ENCODE assay signal across 8 cellular contexts in the genomic region with DNA sequence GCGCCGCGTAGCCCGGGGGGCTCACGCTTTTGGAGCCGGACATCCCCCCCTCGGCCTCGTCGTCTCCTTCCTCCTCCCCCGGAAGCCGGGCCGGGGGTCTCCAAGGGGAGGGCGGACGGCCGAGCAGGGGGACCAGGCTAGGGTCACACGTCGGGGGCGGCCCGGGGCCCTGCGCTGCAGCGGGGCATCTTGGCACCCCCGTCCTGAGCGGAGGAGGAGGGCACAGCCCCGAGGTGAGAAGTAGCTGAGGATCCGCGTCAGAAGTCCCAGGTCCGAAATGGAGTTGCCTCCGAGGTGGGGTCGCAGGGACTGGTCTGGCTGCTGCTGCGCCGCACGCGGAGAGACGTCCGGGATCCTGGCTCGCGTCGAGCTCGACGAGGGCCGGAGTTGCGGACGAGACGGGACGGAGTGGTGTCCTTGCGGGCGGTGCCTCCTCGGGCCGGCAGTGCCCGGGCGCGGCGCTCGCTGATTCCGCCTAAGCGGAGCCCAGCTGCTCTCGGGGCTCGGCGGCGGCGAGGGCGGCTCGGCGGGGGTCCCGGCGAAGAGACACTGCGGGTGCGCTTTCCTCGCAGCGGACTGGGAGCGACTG. TPM values are rescaled to one million over a fixed set of nuclear protein-coding genes. Genes with fewer than 3 reads are reported as not detected.
A peak's percentile ranks its signal among the peaks of the same experiment; 100 is the strongest.
DNase-seq lines count a peak whose midpoint lies in the region; ATAC-seq, FAIRE-seq and TF ChIP-seq lines count a peak whose summit lies in the region.

TSS of gene ADCY5 (minus strand) at position 588 of the 589 bp plus-strand sequence. CDS start at position 43, 545 bp downstream.

- H3K36me3 ChIP-seq in breast epithelium = no peaks in the 10 kb centered on the region

- ATAC-seq in A549 (peak; percentile 17 to 66; a peak in 3 of 6 replicates), left colon (peak; percentile 78), HG02642 (IDR thresholded peaks at IDR 0.05; ENCODE audit: poor library complexity, unreplicated experiment) (no peak)

- peak within 1 kb of the TSS; percentile 72 for H3K4me3 ChIP-seq in A549
- H3K4me3 ChIP-seq in breast epithelium = peak within 1 kb of the TSS; percentile 55 to 78 (median 68)

- H3K4me3 Mint-ChIP-seq in HFFc6 = peak within 1 kb of the TSS; percentile 46
- H3K4me3 Mint-ChIP-seq in stimulated activated naive CD8-positive, alpha-beta T cell treated with anti-CD3 and anti-CD28 coated beads, Interleukin-15, Interleukin-2, amounts not matched to agents 100 ng/mL and 50 ng/mL, for 24 hours = peak within 1 kb of the TSS; percentile 10

- peaks cover 4% of the 10 kb centered on the region; the same call in 1 of the 3 replicates for H3K4me1 ChIP-seq in A549
- H3K4me1 ChIP-seq in breast epithelium = no peaks in the 10 kb centered on the region

- FAIRE-seq in A549 (lab: Jason Lieb, UNC) = no peak

- no peak for TF ChIP-seq POLR2A in A549 (IDR thresholded peaks at IDR 0.05; ENCODE audit: low read length)
- TF ChIP-seq POLR2A in breast epithelium (IDR thresholded peaks at IDR 0.05) = no peak

- no peaks in the 10 kb centered on the region for H3K4me1 Mint-ChIP-seq in HFFc6 (ENCODE audit: low read depth)
- H3K4me1 Mint-ChIP-seq in stimulated activated naive CD8-positive, alpha-beta T cell treated with anti-CD3 and anti-CD28 coated beads, Interleukin-15, Interleukin-2, amounts not matched to agents 100 ng/mL and 50 ng/mL, for 24 hours (ENCODE audit: low read depth) = peaks cover 10% of the 10 kb centered on the region

- intact Hi-C loops in breast epithelium (cut with DNase I; ENCODE audit: low total_unique reads) (no loop called here), left colon (cut with DNase I, micrococcal nuclease) (no loop called here)

- WGBS in A549 (ENCODE audit: missing lambda C conversion rate) = 13% methylated on average over 34 of the region's 71 CpGs

- H3K27ac Mint-ChIP-seq in HFFc6 = no peak within 1 kb of the TSS
- no peak within 1 kb of the TSS for H3K27ac Mint-ChIP-seq in stimulated activated naive CD8-positive, alpha-beta T cell treated with anti-CD3 and anti-CD28 coated beads, Interleukin-15, Interleukin-2, amounts not matched to agents 100 ng/mL and 50 ng/mL, for 24 hours

- POLR2A ChIA-PET in A549 (lab: Yijun Ruan, JAX) = interaction anchor here (0.6 kb wide), 1 partner anchor 88 kb away, joined by 3 read pairs; no protein-coding TSS in a partner anchor

- H3K27me3 ChIP-seq in breast epithelium = peaks cover 0 to 4% of the 10 kb centered on the region in 2 donors

- DNase-seq in A549 (ENCODE audit: low read depth in 1 of 2, low spot score in 1 of 2) (peak in 1 of 2 experiments; percentile 16), HFFc6 (no peak), breast epithelium (ENCODE audit: low spot score in 2 of 2) (no peak), left colon (peak; percentile 37 to 50), NOMO-1 treated with dmso at 0.1 percent for 144 hours (lab: John Stamatoyannopoulos, UW; ENCODE audit: unreplicated experiment) (no peak), NCI-H1436 treated with DMSO at 0.1 percent for 48 hours (lab: John Stamatoyannopoulos, UW) (no peak)

- H3K4me2 ChIP-seq in A549 = peak within 1 kb of the TSS; percentile 99

- H3K27me3 Mint-ChIP-seq in HFFc6 (ENCODE audit: insufficient read depth) = peaks cover 53% of the 10 kb centered on the region
- H3K27me3 Mint-ChIP-seq in stimulated activated naive CD8-positive, alpha-beta T cell treated with anti-CD3 and anti-CD28 coated beads, Interleukin-15, Interleukin-2, amounts not matched to agents 100 ng/mL and 50 ng/mL, for 24 hours = peaks cover 44% of the 10 kb centered on the region

- TF ChIP-seq CTCF in A549 (IDR thresholded peaks at IDR 0.05) = no peak
- TF ChIP-seq CTCF in HFFc6 (IDR thresholded peaks at IDR 0.05) = no peak
- TF ChIP-seq CTCF in breast epithelium (IDR thresholded peaks at IDR 0.05) = no peak

- peaks cover 5% of the 10 kb centered on the region; the same call in 1 of the 2 replicates for H3K36me3 Mint-ChIP-seq in HFFc6 (ENCODE audit: low read depth)
- no peaks in the 10 kb centered on the region for H3K36me3 Mint-ChIP-seq in stimulated activated naive CD8-positive, alpha-beta T cell treated with anti-CD3 and anti-CD28 coated beads, Interleukin-15, Interleukin-2, amounts not matched to agents 100 ng/mL and 50 ng/mL, for 24 hours (ENCODE audit: low read depth)

- H3K9me3 Mint-ChIP-seq in HFFc6 = no peaks in the 10 kb centered on the region
- H3K9me3 Mint-ChIP-seq in stimulated activated naive CD8-positive, alpha-beta T cell treated with anti-CD3 and anti-CD28 coated beads, Interleukin-15, Interleukin-2, amounts not matched to agents 100 ng/mL and 50 ng/mL, for 24 hours = no peaks in the 10 kb centered on the region

- no peak for TF ChIP-seq EP300 in A549 (IDR thresholded peaks at IDR 0.05)

- TF ChIP-seq RAD21 in A549 (conservative IDR thresholded peaks at IDR 0.05 in 1 of 2, IDR thresholded peaks at IDR 0.05 in 1 of 2) = no peak

- H3K9me3 ChIP-seq in A549 (no peaks in the 10 kb centered on the region), breast epithelium (no peaks in the 10 kb centered on the region)

- H3K27ac ChIP-seq in A549 = peak within 1 kb of the TSS; percentile 46 to 84; a peak in 5 of 6 replicates
- peak within 1 kb of the TSS; percentile 62 to 71 for H3K27ac ChIP-seq in breast epithelium

- CTCF ChIA-PET in A549 (lab: Yijun Ruan, JAX) = interaction anchor here (0.6 to 2.7 kb wide), 12 partner anchors 9 to 540 kb away, joined by 3 to 12 read pairs (median 5); no protein-coding TSS in a partner anchor

TF ChIP-seq in A549, 52 proteins besides CTCF, POLR2A, EP300 and RAD21:
- TF ChIP-seq KDM1A (IDR thresholded peaks at IDR 0.05; ENCODE audit: low read depth) (no peak), HDAC2 (IDR thresholded peaks at IDR 0.05) (no peak), MAX (IDR thresholded peaks at IDR 0.05) (peak; percentile 56)
TF ChIP-seq in A549: peak in this region for 1.

RNA-seq across cellular contexts. Expression of gene ADCY5, which starts in this region (rescaled TPM):
- polyA plus RNA-seq in A549 (2011; rRNA removed) (0.68 and 0.70 TPM in 2 replicates), A549 (2017; fragmentation: RNase III; extraction: RNeasy Plus Mini Kit Qiagen cat#74134 plus additional on column Dnase treatment) (0.38 to 0.57 TPM (median 0.46 TPM) in 3 replicates)
- 0.36 and 1.0 TPM in 2 replicates for polyA plus RNA-seq in A549 (2012; cell fraction: cytosol; rRNA removed)
- polyA plus RNA-seq in A549 (2012; cell fraction: nucleus; rRNA removed) = 0.88 and 1.2 TPM in 2 replicates
- 3.9 and 6.3 TPM in 2 replicates for polyA minus RNA-seq in A549 (2011; rRNA and poly(A)+ RNA removed)
- under 1 TPM; 0.09 to 0.95 (median 0.19) TPM for total RNA-seq in HFFc6 (2021; fragmentation: NEBNext Ultra II Directional; extraction: Animal tissue kit (Norgen Biotek cat#: 25700))
- total RNA-seq in breast epithelium (10 to 100 TPM; 10.1 to 32.5 (median 11.5) TPM), left colon (10 to 100 TPM in 1 of 2 donors, 1 to 10 TPM in 1; 4.5 to 17.4 TPM)

Comparison
In these comparisons a context has a peak if more than half of its experiments do, and no peak if none do; other contexts are left out.
1. DNase-seq: peak in left colon (2 of 2); none in HFFc6 (single experiment), breast epithelium (0 of 2), NOMO-1 treated with dmso at 0.1 percent for 144 hours (single experiment) and NCI-H1436 treated with DMSO at 0.1 percent for 48 hours (single experiment).